Comparison of ENCODE assay signal across 1 cellular context in the genomic region with DNA sequence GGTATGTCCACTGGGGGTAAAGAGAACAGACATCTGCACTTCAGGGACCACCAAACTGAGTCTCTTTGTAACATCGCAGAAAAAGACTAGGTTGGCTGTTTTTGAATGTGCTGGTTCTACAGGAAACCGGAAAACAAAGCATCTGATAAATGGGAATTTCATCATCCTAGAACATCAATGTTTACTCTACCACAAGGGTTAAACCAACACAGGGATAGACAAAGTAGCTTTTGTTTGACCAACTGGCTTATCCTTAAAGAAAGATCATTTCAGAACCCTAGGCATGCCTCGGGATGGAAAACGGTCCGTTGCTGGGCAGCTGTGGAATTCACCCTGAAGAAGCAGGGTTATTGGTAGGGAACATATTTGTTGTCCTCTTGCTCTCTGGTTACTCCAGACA.
TF ChIP-seq lines count a peak whose summit lies in the region.

No MANE protein-coding gene starts in this region.

TF ChIP-seq in HepG2, 621 proteins besides CTCF, POLR2A, EP300 and RAD21 (continued from another document and continues in another):
- TF ChIP-seq ZNF703 (CRISPR knock-in tag; IDR thresholded peaks at IDR 0.05; ENCODE audit: borderline replicate concordance): no peak
- no peak for TF ChIP-seq ZNF543 (CRISPR knock-in tag; IDR thresholded peaks at IDR 0.05)
- peak; percentile 58; the same call in 1 of the 2 replicates for TF ChIP-seq SOX5 (CRISPR knock-in tag; IDR thresholded peaks at IDR 0.05; ENCODE audit: borderline replicate concordance)
- TF ChIP-seq YY1 (IDR thresholded peaks at IDR 0.05; ENCODE audit: insufficient read depth, insufficient replicate concordance, low read depth, low read length): no peak
- no peak for TF ChIP-seq SETDB1 (CRISPR knock-in tag; IDR thresholded peaks at IDR 0.05; ENCODE audit: borderline replicate concordance)
- TF ChIP-seq, protein P1, sequence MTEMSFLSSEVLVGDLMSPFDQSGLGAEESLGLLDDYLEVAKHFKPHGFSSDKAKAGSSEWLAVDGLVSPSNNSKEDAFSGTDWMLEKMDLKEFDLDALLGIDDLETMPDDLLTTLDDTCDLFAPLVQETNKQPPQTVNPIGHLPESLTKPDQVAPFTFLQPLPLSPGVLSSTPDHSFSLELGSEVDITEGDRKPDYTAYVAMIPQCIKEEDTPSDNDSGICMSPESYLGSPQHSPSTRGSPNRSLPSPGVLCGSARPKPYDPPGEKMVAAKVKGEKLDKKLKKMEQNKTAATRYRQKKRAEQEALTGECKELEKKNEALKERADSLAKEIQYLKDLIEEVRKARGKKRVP (CRISPR knock-in tag; IDR thresholded peaks at IDR 0.05): peak in 1 of 2 experiments; percentile 68; a peak in 2 of 4 replicates
- no peak for TF ChIP-seq SRSF9 (IDR thresholded peaks at IDR 0.05; ENCODE audit: borderline replicate concordance, insufficient read depth, low read depth, low read length, poor library complexity, severe bottlenecking)
- TF ChIP-seq FOXA3 (CRISPR knock-in tag; IDR thresholded peaks at IDR 0.05): peak; percentile 75
- TF ChIP-seq, protein P2, sequence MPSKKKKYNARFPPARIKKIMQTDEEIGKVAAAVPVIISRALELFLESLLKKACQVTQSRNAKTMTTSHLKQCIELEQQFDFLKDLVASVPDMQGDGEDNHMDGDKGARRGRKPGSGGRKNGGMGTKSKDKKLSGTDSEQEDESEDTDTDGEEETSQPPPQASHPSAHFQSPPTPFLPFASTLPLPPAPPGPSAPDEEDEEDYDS (CRISPR knock-in tag; IDR thresholded peaks at IDR 0.05): no peak
- TF ChIP-seq, protein P3, sequence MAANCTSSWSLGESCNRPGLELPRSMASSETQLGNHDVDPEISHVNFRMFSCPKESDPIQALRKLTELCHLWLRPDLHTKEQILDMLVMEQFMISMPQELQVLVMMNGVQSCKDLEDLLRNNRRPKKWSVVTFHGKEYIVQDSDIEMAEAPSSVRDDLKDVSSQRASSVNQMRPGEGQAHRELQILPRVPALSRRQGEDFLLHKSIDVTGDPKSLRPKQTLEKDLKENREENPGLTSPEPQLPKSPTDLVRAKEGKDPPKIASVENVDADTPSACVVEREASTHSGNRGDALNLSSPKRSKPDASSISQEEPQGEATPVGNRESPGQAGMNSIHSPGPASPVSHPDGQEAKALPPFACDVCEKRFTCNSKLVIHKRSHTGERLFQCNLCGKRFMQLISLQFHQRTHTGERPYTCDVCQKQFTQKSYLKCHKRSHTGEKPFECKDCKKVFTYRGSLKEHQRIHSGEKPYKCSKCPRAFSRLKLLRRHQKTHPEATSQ (CRISPR knock-in tag; IDR thresholded peaks at IDR 0.05; ENCODE audit: borderline replicate concordance): no peak
- TF ChIP-seq GATAD2A (CRISPR knock-in tag; IDR thresholded peaks at IDR 0.05): peak; percentile 48; the same call in 1 of the 2 replicates
- TF ChIP-seq NFRKB (IDR thresholded peaks at IDR 0.05): no peak
- TF ChIP-seq ZNF777 (CRISPR knock-in tag; IDR thresholded peaks at IDR 0.05): no peak
- TF ChIP-seq SKI (IDR thresholded peaks at IDR 0.05; ENCODE audit: partially characterized antibody): no peak
- TF ChIP-seq CBFB (CRISPR knock-in tag; IDR thresholded peaks at IDR 0.05): no peak
- no peak for TF ChIP-seq CHD4 (IDR thresholded peaks at IDR 0.05; ENCODE audit: borderline replicate concordance, low read length)
- no peak for TF ChIP-seq ZKSCAN1 (IDR thresholded peaks at IDR 0.05; ENCODE audit: low read length)
- no peak for TF ChIP-seq SOX13 (IDR thresholded peaks at IDR 0.05)
- TF ChIP-seq SOX13 (CRISPR knock-in tag; conservative IDR thresholded peaks at IDR 0.05 in 1 of 2, IDR thresholded peaks at IDR 0.05 in 1 of 2): peak in 1 of 2 experiments; percentile 74; a peak in 2 of 4 replicates
- TF ChIP-seq ZNF792 (CRISPR knock-in tag; IDR thresholded peaks at IDR 0.05): no peak
- TF ChIP-seq FOXK2 (IDR thresholded peaks at IDR 0.05): no peak
- no peak for TF ChIP-seq KLF15 (CRISPR knock-in tag; IDR thresholded peaks at IDR 0.05; ENCODE audit: borderline replicate concordance)
- TF ChIP-seq GLI4 (CRISPR knock-in tag; IDR thresholded peaks at IDR 0.05; ENCODE audit: borderline replicate concordance): no peak
- TF ChIP-seq, protein P4, sequence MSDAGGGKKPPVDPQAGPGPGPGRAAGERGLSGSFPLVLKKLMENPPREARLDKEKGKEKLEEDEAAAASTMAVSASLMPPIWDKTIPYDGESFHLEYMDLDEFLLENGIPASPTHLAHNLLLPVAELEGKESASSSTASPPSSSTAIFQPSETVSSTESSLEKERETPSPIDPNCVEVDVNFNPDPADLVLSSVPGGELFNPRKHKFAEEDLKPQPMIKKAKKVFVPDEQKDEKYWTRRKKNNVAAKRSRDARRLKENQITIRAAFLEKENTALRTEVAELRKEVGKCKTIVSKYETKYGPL (CRISPR knock-in tag; IDR thresholded peaks at IDR 0.05): no peak
- no peak for TF ChIP-seq EHMT2 (IDR thresholded peaks at IDR 0.05; ENCODE audit: borderline replicate concordance, low read depth, low read length)
- TF ChIP-seq ZNF101 (CRISPR knock-in tag; IDR thresholded peaks at IDR 0.05; ENCODE audit: borderline replicate concordance, low read depth): no peak
- no peak for TF ChIP-seq ZNF589 (CRISPR knock-in tag; conservative IDR thresholded peaks at IDR 0.05)
- TF ChIP-seq, protein P5, sequence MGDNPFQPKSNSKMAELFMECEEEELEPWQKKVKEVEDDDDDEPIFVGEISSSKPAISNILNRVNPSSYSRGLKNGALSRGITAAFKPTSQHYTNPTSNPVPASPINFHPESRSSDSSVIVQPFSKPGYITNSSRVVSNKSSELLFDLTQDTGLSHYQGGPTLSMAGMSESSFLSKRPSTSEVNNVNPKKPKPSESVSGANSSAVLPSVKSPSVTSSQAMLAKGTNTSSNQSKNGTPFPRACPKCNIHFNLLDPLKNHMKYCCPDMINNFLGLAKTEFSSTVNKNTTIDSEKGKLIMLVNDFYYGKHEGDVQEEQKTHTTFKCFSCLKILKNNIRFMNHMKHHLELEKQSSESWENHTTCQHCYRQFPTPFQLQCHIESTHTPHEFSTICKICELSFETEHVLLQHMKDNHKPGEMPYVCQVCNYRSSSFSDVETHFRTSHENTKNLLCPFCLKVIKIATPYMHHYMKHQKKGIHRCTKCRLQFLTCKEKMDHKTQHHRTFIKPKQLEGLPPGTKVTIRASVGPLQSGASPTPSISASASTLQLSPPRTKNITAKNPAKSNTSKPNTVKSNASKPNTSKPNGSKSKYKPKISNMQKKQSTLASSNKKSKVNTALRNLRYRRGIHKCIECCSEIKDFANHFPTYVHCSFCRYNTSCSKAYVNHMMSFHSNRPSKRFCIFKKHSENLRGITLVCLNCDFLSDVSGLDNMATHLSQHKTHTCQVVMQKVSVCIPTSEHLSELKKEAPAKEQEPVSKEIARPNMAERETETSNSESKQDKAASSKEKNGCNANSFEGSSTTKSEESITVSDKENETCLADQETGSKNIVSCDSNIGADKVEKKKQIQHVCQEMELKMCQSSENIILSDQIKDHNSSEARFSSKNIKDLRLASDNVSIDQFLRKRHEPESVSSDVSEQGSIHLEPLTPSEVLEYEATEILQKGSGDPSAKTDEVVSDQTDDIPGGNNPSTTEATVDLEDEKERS (CRISPR knock-in tag; IDR thresholded peaks at IDR 0.05): no peak
- no peak for TF ChIP-seq EZH2 (conservative IDR thresholded peaks at IDR 0.05; ENCODE audit: low read depth, low read length)
- TF ChIP-seq, protein P6, sequence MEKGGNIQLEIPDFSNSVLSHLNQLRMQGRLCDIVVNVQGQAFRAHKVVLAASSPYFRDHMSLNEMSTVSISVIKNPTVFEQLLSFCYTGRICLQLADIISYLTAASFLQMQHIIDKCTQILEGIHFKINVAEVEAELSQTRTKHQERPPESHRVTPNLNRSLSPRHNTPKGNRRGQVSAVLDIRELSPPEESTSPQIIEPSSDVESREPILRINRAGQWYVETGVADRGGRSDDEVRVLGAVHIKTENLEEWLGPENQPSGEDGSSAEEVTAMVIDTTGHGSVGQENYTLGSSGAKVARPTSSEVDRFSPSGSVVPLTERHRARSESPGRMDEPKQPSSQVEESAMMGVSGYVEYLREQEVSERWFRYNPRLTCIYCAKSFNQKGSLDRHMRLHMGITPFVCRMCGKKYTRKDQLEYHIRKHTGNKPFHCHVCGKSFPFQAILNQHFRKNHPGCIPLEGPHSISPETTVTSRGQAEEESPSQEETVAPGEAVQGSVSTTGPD (CRISPR knock-in tag; IDR thresholded peaks at IDR 0.05): no peak
- no peak for TF ChIP-seq ZFP37 (CRISPR knock-in tag; IDR thresholded peaks at IDR 0.05; ENCODE audit: borderline replicate concordance)
- TF ChIP-seq, protein P7, sequence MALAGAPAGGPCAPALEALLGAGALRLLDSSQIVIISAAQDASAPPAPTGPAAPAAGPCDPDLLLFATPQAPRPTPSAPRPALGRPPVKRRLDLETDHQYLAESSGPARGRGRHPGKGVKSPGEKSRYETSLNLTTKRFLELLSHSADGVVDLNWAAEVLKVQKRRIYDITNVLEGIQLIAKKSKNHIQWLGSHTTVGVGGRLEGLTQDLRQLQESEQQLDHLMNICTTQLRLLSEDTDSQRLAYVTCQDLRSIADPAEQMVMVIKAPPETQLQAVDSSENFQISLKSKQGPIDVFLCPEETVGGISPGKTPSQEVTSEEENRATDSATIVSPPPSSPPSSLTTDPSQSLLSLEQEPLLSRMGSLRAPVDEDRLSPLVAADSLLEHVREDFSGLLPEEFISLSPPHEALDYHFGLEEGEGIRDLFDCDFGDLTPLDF (CRISPR knock-in tag; IDR thresholded peaks at IDR 0.05): no peak
- TF ChIP-seq ZSCAN21 (CRISPR knock-in tag; IDR thresholded peaks at IDR 0.05; ENCODE audit: borderline replicate concordance): no peak
- TF ChIP-seq CEBPB (IDR thresholded peaks at IDR 0.05; ENCODE audit: borderline replicate concordance, low read depth, low read length): 0 out of 2 replicates have a peak, but pooled peaks have one; percentile 1
- TF ChIP-seq HMG20A (CRISPR knock-in tag; IDR thresholded peaks at IDR 0.05; ENCODE audit: borderline replicate concordance): peak; percentile 32; the same call in 1 of the 2 replicates
- TF ChIP-seq, protein P8, sequence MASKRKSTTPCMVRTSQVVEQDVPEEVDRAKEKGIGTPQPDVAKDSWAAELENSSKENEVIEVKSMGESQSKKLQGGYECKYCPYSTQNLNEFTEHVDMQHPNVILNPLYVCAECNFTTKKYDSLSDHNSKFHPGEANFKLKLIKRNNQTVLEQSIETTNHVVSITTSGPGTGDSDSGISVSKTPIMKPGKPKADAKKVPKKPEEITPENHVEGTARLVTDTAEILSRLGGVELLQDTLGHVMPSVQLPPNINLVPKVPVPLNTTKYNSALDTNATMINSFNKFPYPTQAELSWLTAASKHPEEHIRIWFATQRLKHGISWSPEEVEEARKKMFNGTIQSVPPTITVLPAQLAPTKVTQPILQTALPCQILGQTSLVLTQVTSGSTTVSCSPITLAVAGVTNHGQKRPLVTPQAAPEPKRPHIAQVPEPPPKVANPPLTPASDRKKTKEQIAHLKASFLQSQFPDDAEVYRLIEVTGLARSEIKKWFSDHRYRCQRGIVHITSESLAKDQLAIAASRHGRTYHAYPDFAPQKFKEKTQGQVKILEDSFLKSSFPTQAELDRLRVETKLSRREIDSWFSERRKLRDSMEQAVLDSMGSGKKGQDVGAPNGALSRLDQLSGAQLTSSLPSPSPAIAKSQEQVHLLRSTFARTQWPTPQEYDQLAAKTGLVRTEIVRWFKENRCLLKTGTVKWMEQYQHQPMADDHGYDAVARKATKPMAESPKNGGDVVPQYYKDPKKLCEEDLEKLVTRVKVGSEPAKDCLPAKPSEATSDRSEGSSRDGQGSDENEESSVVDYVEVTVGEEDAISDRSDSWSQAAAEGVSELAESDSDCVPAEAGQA (IDR thresholded peaks at IDR 0.05; ENCODE audit: low read depth): no peak
- TF ChIP-seq, protein P8 (CRISPR knock-in tag; IDR thresholded peaks at IDR 0.05; ENCODE audit: borderline replicate concordance): no peak
- peak; percentile 55 for TF ChIP-seq CEBPG (CRISPR knock-in tag; IDR thresholded peaks at IDR 0.05)
- TF ChIP-seq ZNF17 (CRISPR knock-in tag; IDR thresholded peaks at IDR 0.05): no peak
- TF ChIP-seq, protein P9, sequence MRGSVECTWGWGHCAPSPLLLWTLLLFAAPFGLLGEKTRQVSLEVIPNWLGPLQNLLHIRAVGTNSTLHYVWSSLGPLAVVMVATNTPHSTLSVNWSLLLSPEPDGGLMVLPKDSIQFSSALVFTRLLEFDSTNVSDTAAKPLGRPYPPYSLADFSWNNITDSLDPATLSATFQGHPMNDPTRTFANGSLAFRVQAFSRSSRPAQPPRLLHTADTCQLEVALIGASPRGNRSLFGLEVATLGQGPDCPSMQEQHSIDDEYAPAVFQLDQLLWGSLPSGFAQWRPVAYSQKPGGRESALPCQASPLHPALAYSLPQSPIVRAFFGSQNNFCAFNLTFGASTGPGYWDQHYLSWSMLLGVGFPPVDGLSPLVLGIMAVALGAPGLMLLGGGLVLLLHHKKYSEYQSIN (CRISPR knock-in tag; IDR thresholded peaks at IDR 0.05; ENCODE audit: borderline replicate concordance): no peak
- TF ChIP-seq, protein P10, sequence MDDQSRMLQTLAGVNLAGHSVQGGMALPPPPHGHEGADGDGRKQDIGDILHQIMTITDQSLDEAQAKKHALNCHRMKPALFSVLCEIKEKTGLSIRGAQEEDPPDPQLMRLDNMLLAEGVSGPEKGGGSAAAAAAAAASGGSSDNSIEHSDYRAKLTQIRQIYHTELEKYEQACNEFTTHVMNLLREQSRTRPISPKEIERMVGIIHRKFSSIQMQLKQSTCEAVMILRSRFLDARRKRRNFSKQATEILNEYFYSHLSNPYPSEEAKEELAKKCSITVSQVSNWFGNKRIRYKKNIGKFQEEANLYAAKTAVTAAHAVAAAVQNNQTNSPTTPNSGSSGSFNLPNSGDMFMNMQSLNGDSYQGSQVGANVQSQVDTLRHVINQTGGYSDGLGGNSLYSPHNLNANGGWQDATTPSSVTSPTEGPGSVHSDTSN (CRISPR knock-in tag; IDR thresholded peaks at IDR 0.05; ENCODE audit: borderline replicate concordance): no peak
- no peak for TF ChIP-seq ATAD3A (CRISPR knock-in tag; IDR thresholded peaks at IDR 0.05)
